In the genomic region with DNA sequence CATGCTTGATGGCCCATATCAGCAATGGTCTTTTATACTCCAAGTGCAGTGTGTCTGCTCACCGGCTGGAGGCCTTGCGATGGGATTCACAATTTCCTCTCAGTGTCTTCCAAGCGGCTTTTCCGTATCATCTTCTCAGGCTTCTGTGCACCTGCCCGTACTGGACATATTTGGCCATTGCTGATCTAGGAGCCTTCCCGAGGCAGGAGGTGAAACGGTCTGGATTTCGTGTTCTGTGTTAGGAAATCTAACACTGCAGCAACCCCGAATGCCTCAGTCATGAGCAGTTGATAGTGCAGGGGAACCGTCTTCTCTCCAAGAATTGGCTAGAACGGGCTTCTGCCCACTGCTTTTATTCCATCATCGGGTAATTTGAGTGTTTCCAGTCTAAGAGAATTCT, we compare ENCODE assay signal across 19 cellular contexts.
DNase-seq lines count a peak whose midpoint lies in the region; TF ChIP-seq lines count a peak whose summit lies in the region.
"Had no signal": no experiment of that assay in that cellular context is flagged by ENCODE, and none has a peak within 500 bp of the region (broad histone marks: within the 10 kb centered on the region; RNA-seq: fewer than 3 reads in every experiment).

No MANE protein-coding gene starts in this region.

- H3K27me3 ChIP-seq in vagina (no peaks in the 10 kb centered on the region), left ventricle myocardium inferior (ENCODE audit: low read depth) (peaks cover 4% of the 10 kb centered on the region)
- H3K27me3 ChIP-seq: Peyer's patch had no signal

- H3K27me3 Mint-ChIP-seq in nephron (ENCODE audit: low read depth): peaks cover 61% of the 10 kb centered on the region

- H3K36me3 ChIP-seq in vagina: no peaks in the 10 kb centered on the region
- H3K36me3 ChIP-seq in left ventricle myocardium inferior: no peaks in the 10 kb centered on the region
- H3K36me3 ChIP-seq: Peyer's patch had no signal

- TF ChIP-seq POLR2A in vagina (IDR thresholded peaks at IDR 0.05): no peak

- H3K9me3 ChIP-seq in vagina (no peaks in the 10 kb centered on the region), left ventricle myocardium inferior (replicated peaks) (no peaks in the 10 kb centered on the region)
- H3K9me3 ChIP-seq: Peyer's patch had no signal

- H3K4me1 Mint-ChIP-seq in nephron: peaks cover 19% of the 10 kb centered on the region

- no peak overlapping the region for H3K4me3 ChIP-seq in coronary artery
- no peak overlapping the region for H3K4me3 ChIP-seq in vagina
- no peak overlapping the region for H3K4me3 ChIP-seq in left ventricle myocardium inferior
- H3K4me3 ChIP-seq: Peyer's patch had no signal

- intact Hi-C loops in vagina (cut with DNase I): no loop called here
- intact Hi-C loops in left ventricle myocardium inferior (cut with micrococcal nuclease): no loop called here

- no peaks in the 10 kb centered on the region for H3K4me1 ChIP-seq in vagina
- H3K4me1 ChIP-seq in left ventricle myocardium inferior: peaks cover 60% of the 10 kb centered on the region

- H3K4me3 Mint-ChIP-seq in nephron: no peak overlapping the region
- H3K4me3 Mint-ChIP-seq: CD4-positive, alpha-beta memory T cell; HFFc6 had no signal

- DNase-seq in NCI-H526 (lab: John Stamatoyannopoulos, UW) (peak; percentile 21 to 46), coronary artery (ENCODE audit: low spot score) (peak; percentile 14), vagina (ENCODE audit: extremely low spot score in 2 of 2) (no peak), cerebellum (ENCODE audit: low spot score) (no peak), SHP77 treated with DMSO at 0.1 percent for 48 hours (lab: John Stamatoyannopoulos, UW) (no peak), left ventricle myocardium inferior (no peak)
- DNase-seq: DMS153, HFFc6, KG1, NCI-H1105, NCI-H146, NCI-H2029, NCI-H226, NCI-H510A treated with DMSO at 0.1 percent for 48 hours, NCI-H82, Peyer's patch, Right ventricle myocardium superior had no signal

- H3K27ac Mint-ChIP-seq in nephron: peak overlapping the region in 2 of 3 experiments; percentile 3 to 84
- H3K27ac Mint-ChIP-seq: HFFc6 had no signal

- H3K36me3 Mint-ChIP-seq in nephron (ENCODE audit: low read depth): peaks cover 3% of the 10 kb centered on the region
- H3K36me3 Mint-ChIP-seq: CD4-positive, alpha-beta memory T cell had no signal

- H3K27ac ChIP-seq in coronary artery (no peak overlapping the region), vagina (peak overlapping the region; percentile 17), left ventricle myocardium inferior (replicated peaks) (no peak overlapping the region)

- no peak for TF ChIP-seq CTCF in coronary artery (IDR thresholded peaks at IDR 0.05)
- no peak for TF ChIP-seq CTCF in nephron (IDR thresholded peaks at IDR 0.05; ENCODE audit: unreplicated experiment in 3 of 3)
- no peak for TF ChIP-seq CTCF in vagina (IDR thresholded peaks at IDR 0.05)
- TF ChIP-seq CTCF in left ventricle myocardium inferior (IDR thresholded peaks at IDR 0.05; ENCODE audit: borderline replicate concordance): no peak

- peaks cover 3% of the 10 kb centered on the region for H3K9me3 Mint-ChIP-seq in nephron
- H3K9me3 Mint-ChIP-seq: CD4-positive, alpha-beta memory T cell; HFFc6 had no signal

Comparison
In these comparisons a context has a peak if more than half of its experiments do, and no peak if none do; other contexts are left out.
1. DNase-seq: peak in NCI-H526 (2 of 2) and coronary artery (single experiment); none in vagina (0 of 2), cerebellum (single experiment), SHP77 treated with DMSO at 0.1 percent for 48 hours (single experiment) and left ventricle myocardium inferior (single experiment).